11 cellular contexts compared by ENCODE assay signal in genomic region chr17:71267668-71268067, GRCh38.
"Had no signal": no experiment of that assay in that cellular context is flagged by ENCODE, and none has a peak within 500 bp of the region (broad histone marks: within the 10 kb centered on the region; RNA-seq: fewer than 3 reads in every experiment).

No MANE protein-coding gene starts in this region.

- DNase-seq: GOT3, H7, H9, HCEC 1CT, HFFc6 had no signal

- H3K4me3 ChIP-seq: GM23248, GM23338, HAP-1 had no signal

- H2AFZ ChIP-seq: GM23248, GM23338 had no signal

- H3K4me1 Mint-ChIP-seq: GM23338, H9 had no signal

- H3K36me3 ChIP-seq: HAP-1 had no signal

- H3K4me1 ChIP-seq: HAP-1 had no signal

- H3K4me3 Mint-ChIP-seq: GM23338, H9, HFFc6 had no signal

- H3K9ac ChIP-seq: GM23248 had no signal

- ATAC-seq: GM23338, HCT116 had no signal

- H3K27ac Mint-ChIP-seq: GM23338, H9, HFFc6 had no signal

- H3K27ac ChIP-seq: GM23248 had no signal

- H3K4me2 ChIP-seq: GM23338 had no signal

- FAIRE-seq: H1, H54 had no signal

- H3K9me3 ChIP-seq: HAP-1 had no signal
